In genomic region chr2:207269021-207269420, GRCh38 we compare ENCODE assay signal across 22 cellular contexts.
"Had no signal": no experiment of that assay in that cellular context is flagged by ENCODE, and none has a peak within 500 bp of the region (broad histone marks: within the 10 kb centered on the region; RNA-seq: fewer than 3 reads in every experiment).

No MANE protein-coding gene starts in this region.

- H3K4me2 ChIP-seq: smooth muscle cell had no signal

- H3K27ac ChIP-seq: colonic mucosa, epithelial cell of prostate, gastrocnemius medialis, left ventricle myocardium inferior, neutrophil, pancreas, stomach, thyroid gland had no signal

- H3K27me3 ChIP-seq: colonic mucosa, gastrocnemius medialis, neutrophil, pancreas, stomach, thyroid gland had no signal

- H3K36me3 ChIP-seq: colonic mucosa, gastrocnemius medialis, left ventricle myocardium inferior, neutrophil, pancreas, stomach, thyroid gland had no signal

- ATAC-seq: esophagus mucosa; gastrocnemius medialis; natural killer cell; pancreas; sciatic nerve; stimulated activated effector memory CD8-positive, alpha-beta T cell treated with anti-CD3 and anti-CD28 coated beads, Interleukin-12 subunit alpha, Interleukin-12 subunit beta, amount 100 ng/mL, for 72 hours had no signal

- DNase-seq: colonic mucosa; effector CD8-positive, alpha-beta T cell; endodermal cell; foreskin fibroblast; gastrocnemius medialis; head of caudate nucleus; kidney; left ventricle myocardium inferior; natural killer cell; pancreas; stimulated activated CD4-positive, alpha-beta T cell treated with anti-CD3 and anti-CD28 coated beads, Interleukin-2, amount 100 ng/mL, for 24 hours; stimulated activated CD4-positive, alpha-beta T cell treated with anti-CD3 and anti-CD28 coated beads, Interleukin-4, amount 100 ng/mL, for 24 hours; stimulated activated naive CD4-positive, alpha-beta T cell treated with Interleukin-2 at 50 U/mL for 16 hours; stomach; thyroid gland had no signal

- H3K9me3 ChIP-seq: colonic mucosa, gastrocnemius medialis, left ventricle myocardium inferior, neutrophil, pancreas, stomach, thyroid gland had no signal

- FAIRE-seq: kidney, pancreas had no signal

- H3K4me1 ChIP-seq: colonic mucosa, gastrocnemius medialis, pancreas, stomach, thyroid gland had no signal

- H3K4me3 ChIP-seq: colonic mucosa, gastrocnemius medialis, left ventricle myocardium inferior, lung, pancreas, smooth muscle cell, stomach, thyroid gland had no signal
